In genomic region chr3:34277110-34277509, GRCh38 we compare ENCODE assay signal across 20 cellular contexts.
DNase-seq lines count a peak whose midpoint lies in the region; ATAC-seq, FAIRE-seq and TF ChIP-seq lines count a peak whose summit lies in the region.
"Had no signal": no experiment of that assay in that cellular context is flagged by ENCODE, and none has a peak within 500 bp of the region (broad histone marks: within the 10 kb centered on the region; RNA-seq: fewer than 3 reads in every experiment).

No MANE protein-coding gene starts in this region.

- no peaks in the 10 kb centered on the region for H4K20me1 ChIP-seq in DOHH2 (ENCODE audit: control insufficient read depth, insufficient read depth, low read depth, low read length)

- BruUV-seq in Panc1 (replicated peaks; lab: Mats Ljungman, UMichigan), result no TSS peak

- H3K27ac ChIP-seq in DOHH2 (ENCODE audit: low read depth, low read length) (no peak overlapping the region), HEK293 (ENCODE audit: extremely low read depth, low read depth, low read length) (no peak overlapping the region), Panc1 (ENCODE audit: low read length) (no peak overlapping the region), endodermal cell (ENCODE audit: low read depth, low read length) (no peak overlapping the region)
- H3K27ac ChIP-seq: HL-60, KMS-11, SJSA1 had no signal

- H3K27ac Mint-ChIP-seq in endodermal cell, result no peak overlapping the region
- H3K27ac Mint-ChIP-seq: B cell; CD4-positive, alpha-beta T cell had no signal

- intact Hi-C loops in Panc1 (cut with micrococcal nuclease; ENCODE audit: unreplicated experiment), result no loop called here

- WGBS in endodermal cell (ENCODE audit: insufficient coverage in 1 of 2, insufficient read length in 1 of 2), 2 experiments, result 43 to 100% methylated on average over 1 to 2 of the region's 2 CpGs

- DNase-seq in Panc1 (ENCODE audit: low read depth, low spot score) (no peak), endodermal cell (no peak), SHP77 (lab: John Stamatoyannopoulos, UW) (no peak), GM12892 (ENCODE audit: insufficient read length) (no peak), COR-L47 (lab: John Stamatoyannopoulos, UW) (no peak)
- DNase-seq: ACHN; CD4-positive, alpha-beta T cell; MM.1S; NCI-H1105 treated with DMSO at 0.1 percent for 48 hours; NCI-H187 treated with DMSO at 0.1 percent for 48 hours; NCI-H2171; NCI-H774; RPMI8226 had no signal

- no peaks in the 10 kb centered on the region for H3K79me2 ChIP-seq in DOHH2 (ENCODE audit: control insufficient read depth, low read length)

- H3K9me2 ChIP-seq in DOHH2 (replicated peaks; ENCODE audit: control insufficient read depth, low read length), result no peaks in the 10 kb centered on the region

- H3K9me3 ChIP-seq in DOHH2 (ENCODE audit: control insufficient read depth, insufficient read depth, low read length) (no peaks in the 10 kb centered on the region), HEK293 (ENCODE audit: control insufficient read depth, insufficient read depth, low read depth, low read length) (no peaks in the 10 kb centered on the region), Panc1 (ENCODE audit: control insufficient read depth, insufficient read depth, low read depth, low read length) (no peaks in the 10 kb centered on the region), endodermal cell (ENCODE audit: control insufficient read depth, low read length) (no peaks in the 10 kb centered on the region)
- H3K9me3 ChIP-seq: SJSA1 had no signal

- no peak for FAIRE-seq in GM12892 (lab: Jason Lieb, UNC)
- FAIRE-seq: GM19239 had no signal

- H3K36me3 Mint-ChIP-seq in endodermal cell (ENCODE audit: low read depth), result no peaks in the 10 kb centered on the region

- TF ChIP-seq CTCF in DOHH2 (IDR thresholded peaks at IDR 0.05; ENCODE audit: low read depth, low read length, poor library complexity, severe bottlenecking) (peak; percentile 48), HEK293 (tag by site-specific recombination; IDR thresholded peaks at IDR 0.05) (peak; percentile 27; the same call in 1 of the 2 replicates), Panc1 (IDR thresholded peaks at IDR 0.05) (0 out of 2 replicates have a peak, but pooled peaks have one; percentile 16), endodermal cell (conservative IDR thresholded peaks at IDR 0.05) (peak; percentile 41)

- ATAC-seq in Panc1, result no peak

- H3K4me1 ChIP-seq in DOHH2 (ENCODE audit: control insufficient read depth, low read length), result no peaks in the 10 kb centered on the region
- no peaks in the 10 kb centered on the region for H3K4me1 ChIP-seq in HEK293 (ENCODE audit: control insufficient read depth, insufficient read depth, low read length)
- H3K4me1 ChIP-seq in Panc1 (ENCODE audit: control insufficient read depth, insufficient read depth, low read length), result no peaks in the 10 kb centered on the region
- H3K4me1 ChIP-seq in endodermal cell (ENCODE audit: control insufficient read depth, insufficient read depth, low read length), result no peaks in the 10 kb centered on the region
- H3K4me1 ChIP-seq: SJSA1 had no signal

- H3K4me3 ChIP-seq in DOHH2 (ENCODE audit: low read length) (no peak overlapping the region), HEK293 (ENCODE audit: low read depth, low read length) (no peak overlapping the region), Panc1 (ENCODE audit: low read depth in 2 of 2, low read length in 2 of 2) (no peak overlapping the region), endodermal cell (ENCODE audit: low read length) (no peak overlapping the region)
- H3K4me3 ChIP-seq: SJSA1 had no signal

- no peaks in the 10 kb centered on the region for H3K4me1 Mint-ChIP-seq in endodermal cell
- H3K4me1 Mint-ChIP-seq: B cell had no signal

- H3F3A ChIP-seq in DOHH2 (ENCODE audit: control insufficient read depth, insufficient read depth), result no peaks in the 10 kb centered on the region

- POLR2A ChIA-PET in HEK293 (lab: Yijun Ruan, JAX), result no interaction called here
- POLR2A ChIA-PET in Panc1 (lab: Charles Lee), result no interaction called here

- no peak overlapping the region for H3K9ac ChIP-seq in endodermal cell (ENCODE audit: extremely low read depth, low read length, poor library complexity, severe bottlenecking)
- H3K9ac ChIP-seq: KMS-11 had no signal

- no peaks in the 10 kb centered on the region for H3K9me3 Mint-ChIP-seq in endodermal cell
- H3K9me3 Mint-ChIP-seq: CD4-positive, alpha-beta T cell had no signal

- CTCF ChIA-PET in HEK293 (lab: Yijun Ruan, JAX), result interaction anchor here (1.3 kb wide), 1 partner anchor 17 kb away, joined by 3 read pairs; no protein-coding TSS in a partner anchor
- CTCF ChIA-PET in Panc1 (lab: Charles Lee), result no interaction called here

- in situ Hi-C loops in Panc1 (cut with HindIII; ENCODE audit: low pct_unique_long_range_greater_than_20kb, low sequenced_read_pairs), result no loop called here

- no peaks in the 10 kb centered on the region for H3K27me3 Mint-ChIP-seq in endodermal cell (ENCODE audit: insufficient read depth)
- H3K27me3 Mint-ChIP-seq: B cell; CD4-positive, alpha-beta T cell had no signal

- H3K4me2 ChIP-seq in DOHH2 (ENCODE audit: low read length), result no peak overlapping the region
- H3K4me2 ChIP-seq: KMS-11 had no signal

- no peak overlapping the region for H3K4me3 Mint-ChIP-seq in endodermal cell
- H3K4me3 Mint-ChIP-seq: B cell; CD4-positive, alpha-beta T cell had no signal

- H3K27me3 ChIP-seq in DOHH2 (ENCODE audit: control insufficient read depth, low read length) (no peaks in the 10 kb centered on the region), Panc1 (ENCODE audit: control insufficient read depth, insufficient read depth, low read length) (no peaks in the 10 kb centered on the region), endodermal cell (ENCODE audit: control insufficient read depth, insufficient read depth, low read length, poor library complexity, severe bottlenecking) (no peaks in the 10 kb centered on the region)
- H3K27me3 ChIP-seq: SJSA1 had no signal

- TF ChIP-seq POLR2A in GM12892 (IDR thresholded peaks at IDR 0.05; ENCODE audit: low read depth, low read length), result no peak

- H3K36me3 ChIP-seq in DOHH2 (ENCODE audit: control insufficient read depth, low read length), result no peaks in the 10 kb centered on the region
- no peaks in the 10 kb centered on the region for H3K36me3 ChIP-seq in HEK293 (ENCODE audit: control insufficient read depth in 2 of 2, insufficient read depth in 1 of 2, low read length in 2 of 2)
- no peaks in the 10 kb centered on the region for H3K36me3 ChIP-seq in Panc1 (ENCODE audit: control insufficient read depth, insufficient read depth, low read length)
- H3K36me3 ChIP-seq in endodermal cell (ENCODE audit: control insufficient read depth, insufficient read depth, low read length), result no peaks in the 10 kb centered on the region
- H3K36me3 ChIP-seq: SJSA1 had no signal

TF ChIP-seq in HEK293, 187 proteins besides CTCF, POLR2A, EP300 and RAD21:
- TF ChIP-seq ZNF600 (tag by site-specific recombination; IDR thresholded peaks at IDR 0.05) (no peak), ZNF792 (tag by site-specific recombination; IDR thresholded peaks at IDR 0.05) (no peak), ZNF596 (tag by site-specific recombination; IDR thresholded peaks at IDR 0.05) (no peak), ZFP3 (tag by site-specific recombination; IDR thresholded peaks at IDR 0.05; ENCODE audit: low read depth) (no peak), OVOL3 (tag by site-specific recombination; IDR thresholded peaks at IDR 0.05) (no peak), ZNF324 (tag by site-specific recombination; IDR thresholded peaks at IDR 0.05) (no peak), ZBTB17 (tag by site-specific recombination; IDR thresholded peaks at IDR 0.05) (no peak), ZNF155 (tag by site-specific recombination; IDR thresholded peaks at IDR 0.05) (no peak), ZNF10 (tag by site-specific recombination; IDR thresholded peaks at IDR 0.05) (no peak), ZNF677 (tag by site-specific recombination; IDR thresholded peaks at IDR 0.05) (no peak), SETDB1 (IDR thresholded peaks at IDR 0.05; ENCODE audit: insufficient read length, low read length) (no peak), PRDM2 (tag by site-specific recombination; IDR thresholded peaks at IDR 0.05; ENCODE audit: borderline replicate concordance) (no peak)
